9 cellular contexts compared by ENCODE assay signal in genomic region chr3:58047806-58048205, GRCh38. TPM values are rescaled to one million over a fixed set of nuclear protein-coding genes. Genes with fewer than 3 reads are reported as not detected.
DNase-seq lines count a peak whose midpoint lies in the region; TF ChIP-seq lines count a peak whose summit lies in the region.
"Had no signal": no experiment of that assay in that cellular context is flagged by ENCODE, and none has a peak within 500 bp of the region (broad histone marks: within the 10 kb centered on the region; RNA-seq: fewer than 3 reads in every experiment).

No MANE protein-coding gene starts in this region.

- TF ChIP-seq CTCF in foreskin fibroblast (IDR thresholded peaks at IDR 0.05; ENCODE audit: low read depth, low read length) = no peak

- peaks cover 0 to 2% of the 10 kb centered on the region in 2 donors for H3K27me3 Mint-ChIP-seq in CD8-positive, alpha-beta memory T cell
- H3K27me3 Mint-ChIP-seq in activated CD4-positive, alpha-beta memory T cell treated with anti-CD3 and anti-CD28 coated beads, Interleukin-2, amount 10 ng/mL, durations not matched to agents 7 days and 5 days = no peaks in the 10 kb centered on the region

- H3K4me1 Mint-ChIP-seq in CD8-positive, alpha-beta memory T cell = peaks cover 0 to 6% (median 4%) of the 10 kb centered on the region in 3 donors
- peaks cover 16% of the 10 kb centered on the region for H3K4me1 Mint-ChIP-seq in activated CD4-positive, alpha-beta memory T cell treated with anti-CD3 and anti-CD28 coated beads, Interleukin-2, amount 10 ng/mL, durations not matched to agents 7 days and 5 days

- H3K9me3 ChIP-seq in CD8-positive, alpha-beta memory T cell (ENCODE audit: low read length) = no peaks in the 10 kb centered on the region

- POLR2A ChIA-PET in CD8-positive, alpha-beta memory T cell (lab: Charles Lee) = no interaction called here
- POLR2A ChIA-PET in activated CD4-positive, alpha-beta memory T cell treated with anti-CD3 and anti-CD28 coated beads, Interleukin-2, amount 10 ng/mL, durations not matched to agents 7 days and 5 days (lab: Charles Lee) = no interaction called here

- no peaks in the 10 kb centered on the region for H3K36me3 ChIP-seq in CD8-positive, alpha-beta memory T cell (ENCODE audit: insufficient read depth, low read length)

- no peak overlapping the region for H3K4me3 Mint-ChIP-seq in CD8-positive, alpha-beta memory T cell
- H3K4me3 Mint-ChIP-seq in activated CD4-positive, alpha-beta memory T cell treated with anti-CD3 and anti-CD28 coated beads, Interleukin-2, amount 10 ng/mL, durations not matched to agents 7 days and 5 days = no peak overlapping the region

- no peak overlapping the region for H3K27ac Mint-ChIP-seq in CD8-positive, alpha-beta memory T cell
- H3K27ac Mint-ChIP-seq in activated CD4-positive, alpha-beta memory T cell treated with anti-CD3 and anti-CD28 coated beads, Interleukin-2, amount 10 ng/mL, durations not matched to agents 7 days and 5 days = no peak overlapping the region

- CTCF ChIA-PET in CD8-positive, alpha-beta memory T cell (lab: Charles Lee) = no interaction called here
- CTCF ChIA-PET in activated CD4-positive, alpha-beta memory T cell treated with anti-CD3 and anti-CD28 coated beads, Interleukin-2, amount 10 ng/mL, durations not matched to agents 7 days and 5 days (lab: Charles Lee) = no interaction called here

- H3K27ac ChIP-seq in CD8-positive, alpha-beta memory T cell (ENCODE audit: low read depth, low read length) = no peak overlapping the region

- H3K4me1 ChIP-seq in CD8-positive, alpha-beta memory T cell (ENCODE audit: insufficient read depth, low read length) = no peaks in the 10 kb centered on the region

- no peaks in the 10 kb centered on the region for H3K27me3 ChIP-seq in CD8-positive, alpha-beta memory T cell (ENCODE audit: insufficient read depth, low read length, poor library complexity, severe bottlenecking)

- H3K4me3 ChIP-seq in foreskin fibroblast (ENCODE audit: low read depth in 1 of 2, low read length in 2 of 2) (no peak overlapping the region), skeletal muscle cell (ENCODE audit: low read depth, low read length) (no peak overlapping the region)
- no peak overlapping the region for H3K4me3 ChIP-seq in CD8-positive, alpha-beta memory T cell (ENCODE audit: low read length)

- DNase-seq in ELR (ENCODE audit: low read depth) (peak; percentile 95), SW 1271 (lab: John Stamatoyannopoulos, UW) (peak; percentile 83 to 89), foreskin fibroblast (peak; percentile 82 to 93), skeletal muscle cell (ENCODE audit: low read depth) (peak; percentile 52), cerebellar nuclear complex (lab: John Stamatoyannopoulos, UW) (no peak)
- no peak for DNase-seq in activated effector memory CD4-positive, alpha-beta T cell treated with anti-CD3 and anti-CD28 coated beads, Interleukin-2, amount 50 U/mL, for 16 hours
- no peak for DNase-seq in CD8-positive, alpha-beta memory T cell
- no peak for DNase-seq in activated CD4-positive, alpha-beta memory T cell treated with anti-CD3 and anti-CD28 coated beads, Interleukin-2, amount 10 ng/mL, durations not matched to agents 7 days and 5 days
- DNase-seq: activated T-cell treated with anti-CD3 and anti-CD28 coated beads, Interleukin-2, amount 50 U/mL, for 1 hour had no signal

- H3K36me3 Mint-ChIP-seq in CD8-positive, alpha-beta memory T cell = no peaks in the 10 kb centered on the region
- no peaks in the 10 kb centered on the region for H3K36me3 Mint-ChIP-seq in activated CD4-positive, alpha-beta memory T cell treated with anti-CD3 and anti-CD28 coated beads, Interleukin-2, amount 10 ng/mL, durations not matched to agents 7 days and 5 days (ENCODE audit: low read depth)

- no peaks in the 10 kb centered on the region for H3K9me3 Mint-ChIP-seq in CD8-positive, alpha-beta memory T cell
- H3K9me3 Mint-ChIP-seq in activated CD4-positive, alpha-beta memory T cell treated with anti-CD3 and anti-CD28 coated beads, Interleukin-2, amount 10 ng/mL, durations not matched to agents 7 days and 5 days = no peaks in the 10 kb centered on the region

RNA-seq across cellular contexts. Expression of gene FLNB, which starts 39.6 kb away (rescaled TPM):
- 10 to 100 TPM; 11.5 to 12.8 TPM for total RNA-seq in CD8-positive, alpha-beta memory T cell
- polyA plus RNA-seq in CD8-positive, alpha-beta memory T cell = 12.2 TPM
- 10 to 100 TPM; 33.3 to 37.9 TPM for total RNA-seq in activated CD4-positive, alpha-beta memory T cell treated with anti-CD3 and anti-CD28 coated beads, Interleukin-2, amount 10 ng/mL, durations not matched to agents 7 days and 5 days

Comparison
In these comparisons a context has a peak if more than half of its experiments do, and no peak if none do; other contexts are left out.
1. DNase-seq: peak in ELR (single experiment), SW 1271 (2 of 2), foreskin fibroblast (2 of 2) and skeletal muscle cell (single experiment); none in activated effector memory CD4-positive, alpha-beta T cell treated with anti-CD3 and anti-CD28 coated beads, Interleukin-2, amount 50 U/mL, for 16 hours (single experiment), cerebellar nuclear complex (0 of 2), CD8-positive, alpha-beta memory T cell (0 of 5) and activated CD4-positive, alpha-beta memory T cell treated with anti-CD3 and anti-CD28 coated beads, Interleukin-2, amount 10 ng/mL, durations not matched to agents 7 days and 5 days (single experiment).